ENCODE assay signal across 7 cellular contexts in the genomic region with DNA sequence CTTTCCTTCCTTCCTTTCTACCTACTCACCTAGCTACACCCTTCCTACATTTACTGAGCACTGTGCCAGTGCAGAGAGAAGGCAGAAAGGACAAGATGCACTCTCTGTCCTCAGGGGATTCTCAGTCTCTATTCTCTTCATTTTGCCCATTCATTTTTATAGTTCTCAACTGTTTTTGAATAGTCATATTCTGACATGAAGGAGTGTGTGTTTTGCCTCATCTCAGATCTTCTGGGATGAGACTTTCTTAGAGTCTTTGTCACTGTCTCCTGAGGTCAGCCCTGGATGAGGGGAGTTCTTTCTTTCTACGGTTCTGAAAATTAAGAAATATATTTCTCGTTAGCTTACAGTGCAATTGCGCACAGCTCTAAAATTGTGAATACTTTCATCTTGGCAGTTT. TPM values are rescaled to one million over a fixed set of nuclear protein-coding genes. Genes with fewer than 3 reads are reported as not detected.
"Had no signal": no experiment of that assay in that cellular context is flagged by ENCODE, and none has a peak within 500 bp of the region (broad histone marks: within the 10 kb centered on the region; RNA-seq: fewer than 3 reads in every experiment).

No MANE protein-coding gene starts in this region.

- H3K4me1 ChIP-seq: HAP-1 had no signal

- DNase-seq: GOT3, H7, HFFc6, IMR-90 had no signal

- H3K4me3 ChIP-seq: HAP-1 had no signal

- ATAC-seq: HCT116 had no signal

- H3K27ac Mint-ChIP-seq: HFFc6 had no signal

- H3K9me3 Mint-ChIP-seq: HFFc6 had no signal

- H3K4me3 Mint-ChIP-seq: HFFc6 had no signal

- H3K9me3 ChIP-seq: HAP-1 had no signal

- H3K36me3 ChIP-seq: HAP-1 had no signal

RNA-seq across cellular contexts. Expression of gene CLCN1, which starts 21.3 kb away (rescaled TPM):
- total RNA-seq: H4, HFFc6, IMR-90 had no signal
- polyA plus RNA-seq: IMR-90 had no signal

RNA-seq across cellular contexts. Expression of gene TMEM139, which starts 52.5 kb away (rescaled TPM):
- total RNA-seq: IMR-90 had no signal
